ENCODE assay signal across 22 cellular contexts in genomic region chr4:77050962-77051361, GRCh38. TPM values are rescaled to one million over a fixed set of nuclear protein-coding genes. Genes with fewer than 3 reads are reported as not detected.
DNase-seq lines count a peak whose midpoint lies in the region; ATAC-seq and TF ChIP-seq lines count a peak whose summit lies in the region.
"Had no signal": no experiment of that assay in that cellular context is flagged by ENCODE, and none has a peak within 500 bp of the region (broad histone marks: within the 10 kb centered on the region; RNA-seq: fewer than 3 reads in every experiment).

No MANE protein-coding gene starts in this region.

- 93 to 95% methylated on average over 3 of the region's 3 CpGs for WGBS in GM23248 (ENCODE audit: low coverage in 1 of 2, low lambda C conversion rate in 2 of 2, missing lambda C conversion rate in 2 of 2), 2 experiments

- no peaks in the 10 kb centered on the region for H3K27me3 ChIP-seq in GM23248 (replicated peaks; ENCODE audit: insufficient read depth)
- H3K27me3 ChIP-seq: Peyer's patch, SJCRH30 had no signal

- H3K9me3 Mint-ChIP-seq in naive B cell, result no peaks in the 10 kb centered on the region
- H3K9me3 Mint-ChIP-seq: CD4-positive, alpha-beta memory T cell had no signal

- DNase-seq in AG10803 (ENCODE audit: low read depth) (peak; percentile 54), GM23248 (no peak), astrocyte of the cerebellum (ENCODE audit: low read depth) (peak; percentile 54), naive B cell (no peak), G401 (ENCODE audit: low spot score) (no peak), hepatic stellate cell (ENCODE audit: low spot score) (no peak)
- DNase-seq: C1 segment of cervical spinal cord; CD4-positive, alpha-beta memory T cell; COR-L47; GDM1; NCI-H1048; NCI-H1694 treated with DMSO at 0.1 percent for 48 hours; NCI-H2081; NCI-H226; NCI-H510A; Peyer's patch; SJCRH30 had no signal

- no peaks in the 10 kb centered on the region for H4K20me1 ChIP-seq in GM23248 (ENCODE audit: insufficient read depth)

- no peak overlapping the region for H2AFZ ChIP-seq in GM23248

- no peak overlapping the region for H3K4me3 ChIP-seq in AG10803 (ENCODE audit: low read length)
- no peak overlapping the region for H3K4me3 ChIP-seq in GM23248
- no peak overlapping the region for H3K4me3 ChIP-seq in astrocyte of the cerebellum (ENCODE audit: low read depth, low read length)
- H3K4me3 ChIP-seq: A549, GM12878, Peyer's patch, SJCRH30 had no signal

- ATAC-seq in naive B cell (ENCODE audit: low read depth in 2 of 2) (no peak), HG03280 (IDR thresholded peaks at IDR 0.05; ENCODE audit: unreplicated experiment) (no peak)
- ATAC-seq: A549, GM12878, HCT116, SK-N-SH treated with all-trans-retinoic acid at 6 μM for 48 hours had no signal

- H3K4me1 ChIP-seq in GM23248 (ENCODE audit: insufficient read depth), result peaks cover 5% of the 10 kb centered on the region; the same call in 1 of the 2 replicates
- H3K4me1 ChIP-seq: Peyer's patch, SJCRH30 had no signal

- in situ Hi-C loops in GM23248 (cut with MboI), result no loop called here
- in situ Hi-C loops in astrocyte of the cerebellum (cut with HindIII; ENCODE audit: low sequenced_read_pairs), result no loop called here
- in situ Hi-C loops in G401 (cut with HindIII; ENCODE audit: low sequenced_read_pairs), result loop anchor here (5.0 kb wide), 1 partner anchor 101 kb away; no protein-coding TSS in a partner anchor

- H3K4me3 Mint-ChIP-seq in naive B cell, result no peak overlapping the region
- H3K4me3 Mint-ChIP-seq: CD4-positive, alpha-beta memory T cell had no signal

- H3K36me3 Mint-ChIP-seq in naive B cell, result peaks cover 10 to 17% of the 10 kb centered on the region in 2 donors

- peak overlapping the region; percentile 70 for H3K27ac ChIP-seq in GM23248
- H3K27ac ChIP-seq: A549, Peyer's patch, SJCRH30 had no signal

- H3K36me3 ChIP-seq in GM23248 (ENCODE audit: low read depth), result peaks cover 60% of the 10 kb centered on the region

- no peaks in the 10 kb centered on the region for H3K9me3 ChIP-seq in GM23248 (ENCODE audit: low read depth)
- H3K9me3 ChIP-seq: A549, Peyer's patch, SJCRH30 had no signal

- no peak overlapping the region for H3K9ac ChIP-seq in GM23248

- H3K4me1 Mint-ChIP-seq in naive B cell, result peaks cover 0 to 8% (median 0%) of the 10 kb centered on the region in 3 donors

- peaks cover 99% of the 10 kb centered on the region for H3F3A ChIP-seq in GM23248 (ENCODE audit: insufficient read depth)

- H3K79me2 ChIP-seq in GM23248 (ENCODE audit: insufficient read depth), result no peaks in the 10 kb centered on the region

- peak overlapping the region in 4 of 6 donors; percentile 3 to 66 (median 50) for H3K27ac Mint-ChIP-seq in naive B cell

- no peak overlapping the region for H3K4me2 ChIP-seq in GM23248 (ENCODE audit: unreplicated experiment)
- H3K4me2 ChIP-seq: A549 had no signal

- H3K27me3 Mint-ChIP-seq in naive B cell, result no peaks in the 10 kb centered on the region
- H3K27me3 Mint-ChIP-seq: CD4-positive, alpha-beta memory T cell had no signal

- TF ChIP-seq CTCF in AG10803 (conservative IDR thresholded peaks at IDR 0.05; ENCODE audit: low read length) (no peak), astrocyte of the cerebellum (IDR thresholded peaks at IDR 0.05; ENCODE audit: low read depth, low read length, missing control alignments) (no peak)

- H3K9me2 ChIP-seq in GM23248 (ENCODE audit: insufficient read depth), result no peaks in the 10 kb centered on the region

RNA-seq across cellular contexts. Expression of gene CCNI, which starts 24.8 kb away (rescaled TPM):
- 121 and 125 TPM in 2 replicates for total RNA-seq in GM23248 (2014; rRNA removed; shearing (Covaris generic))
- polyA plus RNA-seq in GM23248 (2016; fragmentation: Nextera tagmentation; extraction: Ambion mirVana) (158 and 166 TPM in 2 replicates), naive B cell (ENCODE audit: low read depth in 6 of 6) (100 to 1,000 TPM; 406 to 501 (median 453) TPM)
- total RNA-seq in G401 (2014; rRNA removed; shearing (Covaris generic)), result 151 and 180 TPM in 2 replicates

Comparison
In these comparisons a context has a peak if more than half of its experiments do, and no peak if none do; other contexts are left out.
1. DNase-seq: peak in AG10803 (single experiment) and astrocyte of the cerebellum (single experiment); none in GM23248 (single experiment), naive B cell (single experiment), G401 (single experiment) and hepatic stellate cell (single experiment).